In the genomic region with DNA sequence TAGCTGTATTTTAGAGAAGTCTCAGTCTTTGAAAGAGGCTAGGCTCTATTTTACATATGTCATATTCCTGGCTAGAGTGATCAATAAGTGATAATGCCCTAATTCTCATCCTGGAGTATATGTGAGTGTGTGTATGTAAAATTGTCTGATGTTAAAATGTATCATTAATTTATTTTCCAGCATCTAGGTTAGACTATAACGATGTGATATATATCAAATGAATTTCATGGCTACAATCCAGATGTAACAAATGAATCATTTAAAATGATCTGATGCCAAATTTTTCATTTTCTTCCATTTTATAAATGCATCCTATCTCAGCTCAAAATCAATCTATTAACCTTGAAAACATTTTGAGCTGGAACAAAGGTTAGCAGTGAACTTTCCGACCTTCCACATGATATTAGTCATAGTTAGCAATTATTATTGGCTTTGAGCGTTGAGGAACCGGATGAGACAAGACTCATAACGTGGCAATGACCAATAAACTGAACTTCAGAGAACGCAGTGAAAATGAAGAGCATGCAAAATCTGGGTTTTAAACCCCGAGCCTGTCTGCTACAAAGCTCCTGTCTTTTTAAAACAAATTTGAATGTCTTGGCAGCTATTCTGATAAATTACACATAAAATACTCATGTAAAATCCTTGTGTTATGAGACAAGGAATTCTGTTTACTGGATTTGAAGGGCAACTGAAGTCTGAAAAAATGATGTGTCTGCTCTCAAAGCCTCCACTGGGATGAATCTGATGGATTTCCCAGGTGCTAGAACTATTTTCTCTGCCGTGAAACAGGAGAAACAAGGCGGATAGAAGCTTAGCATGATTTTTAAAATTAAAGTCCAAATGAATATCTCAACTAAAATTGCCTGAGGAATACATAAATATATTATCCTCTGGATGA, we compare ENCODE assay signal across 13 cellular contexts.
DNase-seq lines count a peak whose midpoint lies in the region; FAIRE-seq and TF ChIP-seq lines count a peak whose summit lies in the region.
"Had no signal": no experiment of that assay in that cellular context is flagged by ENCODE, and none has a peak within 500 bp of the region (broad histone marks: within the 10 kb centered on the region; RNA-seq: fewer than 3 reads in every experiment).

No MANE protein-coding gene starts in this region.

- peak overlapping the region; percentile 35 for H3K9ac ChIP-seq in keratinocyte (ENCODE audit: control insufficient read depth, extremely low read depth, insufficient read depth, low read length)

- no peak overlapping the region for H3K27ac Mint-ChIP-seq in Caco-2 (ENCODE audit: unreplicated experiment)
- H3K27ac Mint-ChIP-seq: activated CD8-positive, alpha-beta T cell treated with anti-CD3 and anti-CD28 coated beads for 36 hours had no signal

- H3K27me3 Mint-ChIP-seq in Caco-2 (ENCODE audit: insufficient read depth, unreplicated experiment), result peaks cover 4% of the 10 kb centered on the region
- H3K27me3 Mint-ChIP-seq: activated CD8-positive, alpha-beta T cell treated with anti-CD3 and anti-CD28 coated beads for 36 hours had no signal

- H3K27me3 ChIP-seq in keratinocyte (ENCODE audit: control insufficient read depth, extremely low read depth, insufficient read depth, low read length) (no peaks in the 10 kb centered on the region), Caco-2 (replicated peaks; ENCODE audit: control insufficient read depth, insufficient read depth, low read length) (no peaks in the 10 kb centered on the region)

- peak overlapping the region; percentile 82 for H2AFZ ChIP-seq in keratinocyte (ENCODE audit: control insufficient read depth, low read length)

- H4K20me1 ChIP-seq in keratinocyte (ENCODE audit: control insufficient read depth, extremely low read depth, insufficient read depth, low read length), result no peaks in the 10 kb centered on the region

- peak overlapping the region; percentile 49 for H3K4me2 ChIP-seq in keratinocyte (ENCODE audit: control insufficient read depth, extremely low read depth, insufficient read depth, low read depth, low read length)

- intact Hi-C loops in Caco-2 (cut with micrococcal nuclease; ENCODE audit: unreplicated experiment), result no loop called here

- CTCF ChIA-PET in Caco-2 (lab: Charles Lee), result no interaction called here

- DNase-seq in ACHN, result peak; percentile 26
- peak; percentile 66 for DNase-seq in HT-29 (ENCODE audit: low spot score)
- peak; percentile 36 for DNase-seq in astrocyte of the cerebellum (ENCODE audit: low read depth)
- DNase-seq in keratinocyte (ENCODE audit: low read depth, low spot score), result peak; percentile 42
- DNase-seq in effector CD8-positive, alpha-beta T cell (lab: John Stamatoyannopoulos, UW), result no peak
- no peak for DNase-seq in Caco-2
- DNase-seq in stimulated activated CD4-positive, alpha-beta T cell treated with anti-CD3 and anti-CD28 coated beads, Interleukin-1b, Interleukin-23, amount 100 ng/mL, for 48 hours, result no peak
- DNase-seq in activated effector memory CD4-positive, alpha-beta T cell treated with anti-CD3 and anti-CD28 coated beads, Interleukin-2, amount 50 U/mL, for 16 hours, result no peak
- DNase-seq: activated CD8-positive, alpha-beta T cell treated with anti-CD3 and anti-CD28 coated beads for 36 hours; amygdala; glutamatergic neuron; lower lobe of right lung had no signal

- no peak overlapping the region for H3K4me3 Mint-ChIP-seq in Caco-2 (ENCODE audit: unreplicated experiment)
- H3K4me3 Mint-ChIP-seq: activated CD8-positive, alpha-beta T cell treated with anti-CD3 and anti-CD28 coated beads for 36 hours had no signal

- H3K9me3 ChIP-seq in keratinocyte (ENCODE audit: control insufficient read depth, low read depth, low read length) (no peaks in the 10 kb centered on the region), Caco-2 (peaks cover 4% of the 10 kb centered on the region; the same call in 1 of the 2 replicates)
- H3K9me3 ChIP-seq: lower lobe of right lung had no signal

- no peaks in the 10 kb centered on the region for H3K9me1 ChIP-seq in keratinocyte (ENCODE audit: control insufficient read depth, extremely low read depth, insufficient read depth, low read length)

- H3K4me1 Mint-ChIP-seq in Caco-2 (ENCODE audit: low read depth, unreplicated experiment), result no peaks in the 10 kb centered on the region

- H3K36me3 ChIP-seq in keratinocyte (ENCODE audit: control insufficient read depth in 2 of 2, extremely low read depth in 1 of 2, insufficient read depth in 2 of 2, low read length in 2 of 2) (no peaks in the 10 kb centered on the region), Caco-2 (ENCODE audit: control insufficient read depth, insufficient read depth, low read length) (no peaks in the 10 kb centered on the region)
- H3K36me3 ChIP-seq: lower lobe of right lung had no signal

- in situ Hi-C loops in ACHN (cut with HindIII; ENCODE audit: low pct_ligation_motif_present, low pct_unique_long_range_greater_than_20kb, low sequenced_read_pairs) (no loop called here), astrocyte of the cerebellum (cut with HindIII; ENCODE audit: low sequenced_read_pairs) (no loop called here)

- POLR2A ChIA-PET in Caco-2 (lab: Charles Lee), result no interaction called here

- BruUV-seq in Caco-2 (replicated peaks; lab: Mats Ljungman, UMichigan), result no TSS peak

- H3K4me3 ChIP-seq in astrocyte of the cerebellum (ENCODE audit: low read depth, low read length) (no peak overlapping the region), keratinocyte (ENCODE audit: control insufficient read depth in 2 of 3, extremely low read depth in 1 of 3, insufficient read depth in 2 of 3, low read depth in 1 of 3, low read length in 3 of 3) (peak overlapping the region in 2 of 3 experiments; percentile 4 to 36), Caco-2 (ENCODE audit: low read depth, low read length) (no peak overlapping the region)
- H3K4me3 ChIP-seq: lower lobe of right lung, skin epidermis had no signal

- no peaks in the 10 kb centered on the region for H3K79me2 ChIP-seq in keratinocyte (ENCODE audit: control insufficient read depth, insufficient read depth, low read length)

- TF ChIP-seq CTCF in astrocyte of the cerebellum (IDR thresholded peaks at IDR 0.05; ENCODE audit: low read depth, low read length, missing control alignments), result no peak
- TF ChIP-seq CTCF in keratinocyte (optimal IDR thresholded peaks at IDR 0.05 in 1 of 3, IDR thresholded peaks at IDR 0.05 in 1 of 3, conservative IDR thresholded peaks at IDR 0.05 in 1 of 3; ENCODE audit: extremely low read depth in 1 of 3, insufficient read depth in 2 of 3, low read length in 3 of 3), result no peak
- TF ChIP-seq CTCF in Caco-2 (IDR thresholded peaks at IDR 0.05; ENCODE audit: insufficient read depth in 1 of 2, low read depth in 1 of 2, low read length in 1 of 2, severe bottlenecking in 1 of 2, unreplicated experiment in 1 of 2), result no peak

- H3K4me1 ChIP-seq in keratinocyte (ENCODE audit: control insufficient read depth, extremely low read depth, insufficient read depth, low read length), result peaks cover 23% of the 10 kb centered on the region
- H3K4me1 ChIP-seq in Caco-2, result no peaks in the 10 kb centered on the region
- H3K4me1 ChIP-seq: lower lobe of right lung had no signal

- peak overlapping the region; percentile 34 for H3K27ac ChIP-seq in keratinocyte (ENCODE audit: control insufficient read depth, insufficient read depth, low read length)
- H3K27ac ChIP-seq: lower lobe of right lung had no signal

- FAIRE-seq in keratinocyte (lab: Jason Lieb, UNC), result peak; percentile 76

- no peaks in the 10 kb centered on the region for H3K36me3 Mint-ChIP-seq in Caco-2 (ENCODE audit: insufficient read depth, unreplicated experiment)

- H3K9me3 Mint-ChIP-seq in Caco-2 (ENCODE audit: unreplicated experiment), result no peaks in the 10 kb centered on the region
- H3K9me3 Mint-ChIP-seq: activated CD8-positive, alpha-beta T cell treated with anti-CD3 and anti-CD28 coated beads for 36 hours had no signal

- dilution Hi-C loops in keratinocyte (cut with MboI; ENCODE audit: extremely low pct_ligation_motif_present, low sequenced_read_pairs), result no loop called here

Comparison
In these comparisons a context has a peak if more than half of its experiments do, and no peak if none do; other contexts are left out.
1. DNase-seq: peak in ACHN (single experiment), HT-29 (single experiment), astrocyte of the cerebellum (single experiment) and keratinocyte (single experiment); none in effector CD8-positive, alpha-beta T cell (single experiment), Caco-2 (0 of 2), stimulated activated CD4-positive, alpha-beta T cell treated with anti-CD3 and anti-CD28 coated beads, Interleukin-1b, Interleukin-23, amount 100 ng/mL, for 48 hours (single experiment) and activated effector memory CD4-positive, alpha-beta T cell treated with anti-CD3 and anti-CD28 coated beads, Interleukin-2, amount 50 U/mL, for 16 hours (single experiment).
2. H3K4me3 ChIP-seq: peak in keratinocyte (2 of 3); none in astrocyte of the cerebellum (single experiment) and Caco-2 (single experiment).